1 cellular context compared by ENCODE assay signal in genomic region chr1:198598796-198599321, GRCh38.
A peak's percentile ranks its signal among the peaks of the same experiment; 100 is the strongest.
TF ChIP-seq lines count a peak whose summit lies in the region.

No MANE protein-coding gene starts in this region.

TF ChIP-seq in GM12878, 131 proteins besides CTCF, POLR2A, EP300 and RAD21 (continued from another document and continues in another):
- TF ChIP-seq CUX1 (IDR thresholded peaks at IDR 0.05; ENCODE audit: insufficient replicate concordance, low read depth, low read length) (no peak), MTA3 (IDR thresholded peaks at IDR 0.05; ENCODE audit: borderline replicate concordance, low read length) (peak; percentile 82; the same call in 1 of the 2 replicates), E2F8 (IDR thresholded peaks at IDR 0.05; ENCODE audit: low read depth, partially characterized antibody) (no peak), NFYA (IDR thresholded peaks at IDR 0.05; ENCODE audit: borderline replicate concordance, low read depth, low read length) (no peak), SIX5 (IDR thresholded peaks at IDR 0.05; ENCODE audit: low read depth, low read length, severe bottlenecking) (no peak), PRDM15 (CRISPR knock-in tag; IDR thresholded peaks at IDR 0.05) (no peak), FOXM1 (IDR thresholded peaks at IDR 0.05; ENCODE audit: low read depth, low read length) (peak; percentile 88), POLR2AphosphoS5 (IDR thresholded peaks at IDR 0.05; ENCODE audit: low read length) (peak; percentile 71), TAF1 (IDR thresholded peaks at IDR 0.05; ENCODE audit: borderline replicate concordance, low read depth, low read length) (no peak), CBX5 (IDR thresholded peaks at IDR 0.05; ENCODE audit: low read depth) (no peak; the same call in 1 of the 2 replicates), ZZZ3 (IDR thresholded peaks at IDR 0.05; ENCODE audit: control insufficient read depth, insufficient read length, low read depth) (no peak), JUNB (IDR thresholded peaks at IDR 0.05) (no peak), BCL3 (IDR thresholded peaks at IDR 0.05; ENCODE audit: borderline replicate concordance, insufficient read depth, low read depth, low read length, poor library complexity, severe bottlenecking) (no peak), PML (IDR thresholded peaks at IDR 0.05; ENCODE audit: low read length) (peak; percentile 60), CHD4 (IDR thresholded peaks at IDR 0.05) (no peak), MYC (IDR thresholded peaks at IDR 0.05; ENCODE audit: insufficient read depth, insufficient read length, insufficient replicate concordance, low read length, severe bottlenecking) (no peak), MAX (IDR thresholded peaks at IDR 0.05; ENCODE audit: low read depth, low read length) (no peak), LARP7 (IDR thresholded peaks at IDR 0.05) (no peak), ATF3 (IDR thresholded peaks at IDR 0.05; ENCODE audit: borderline replicate concordance, extremely low read depth, low read depth, low read length) (no peak), PAX5 (IDR thresholded peaks at IDR 0.05; ENCODE audit: borderline replicate concordance, low read depth, low read length) (peak; percentile 97), ELK1 (IDR thresholded peaks at IDR 0.05; ENCODE audit: low read depth, low read length) (no peak), SMAD1 (IDR thresholded peaks at IDR 0.05; ENCODE audit: low read depth, partially characterized antibody) (peak; percentile 56), NRF1 (conservative IDR thresholded peaks at IDR 0.05; ENCODE audit: low read depth, low read length) (no peak), SPI1 (IDR thresholded peaks at IDR 0.05; ENCODE audit: borderline replicate concordance, insufficient read depth, low read depth, low read length) (peak; percentile 86), CBX3 (IDR thresholded peaks at IDR 0.05; ENCODE audit: borderline replicate concordance, low read depth) (no peak), HDAC6 (IDR thresholded peaks at IDR 0.05; ENCODE audit: unreplicated experiment) (no peak), E2F4 (IDR thresholded peaks at IDR 0.05; ENCODE audit: low read depth, low read length) (0 out of 2 replicates have a peak, but pooled peaks have one; percentile 21), MXI1 (IDR thresholded peaks at IDR 0.05; ENCODE audit: low read depth, low read length) (no peak), TARDBP (IDR thresholded peaks at IDR 0.05; ENCODE audit: borderline replicate concordance) (no peak), STAT1 (conservative IDR thresholded peaks at IDR 0.05) (no peak), SUPT20H (IDR thresholded peaks at IDR 0.05; ENCODE audit: borderline replicate concordance, control insufficient read depth, low read depth, low read length) (no peak), CHD1 (IDR thresholded peaks at IDR 0.05; ENCODE audit: low read depth, low read length) (no peak), CBFB (IDR thresholded peaks at IDR 0.05; ENCODE audit: low read depth) (0 out of 2 replicates have a peak, but pooled peaks have one; percentile 52), RCOR1 (conservative IDR thresholded peaks at IDR 0.05; ENCODE audit: low read depth, low read length) (0 out of 2 replicates have a peak, but pooled peaks have one; percentile 64), ZBTB40 (IDR thresholded peaks at IDR 0.05; ENCODE audit: borderline replicate concordance) (no peak), RUNX3 (IDR thresholded peaks at IDR 0.05; ENCODE audit: low read length) (peak; percentile 91)
